11 cellular contexts compared by ENCODE assay signal in genomic region chr14:35986219-35986573, GRCh38.
A peak's percentile ranks its signal among the peaks of the same experiment; 100 is the strongest.
DNase-seq lines count a peak whose midpoint lies in the region; ATAC-seq and TF ChIP-seq lines count a peak whose summit lies in the region.
"Had no signal": no experiment of that assay in that cellular context is flagged by ENCODE, and none has a peak within 500 bp of the region (broad histone marks: within the 10 kb centered on the region; RNA-seq: fewer than 3 reads in every experiment).

No MANE protein-coding gene starts in this region.

- DNase-seq in activated naive CD8-positive, alpha-beta T cell treated with anti-CD3 and anti-CD28 coated beads for 36 hours = no peak
- no peak for DNase-seq in activated naive CD8-positive, alpha-beta T cell treated with anti-CD3 and anti-CD28 coated beads, Interleukin-2, amount 50 U/mL, for 24 hours
- DNase-seq in MV-4-11 (lab: John Stamatoyannopoulos, UW) (peak; percentile 82), GM13977 (ENCODE audit: low spot score) (no peak), pons (ENCODE audit: low spot score) (no peak)
- no peak for DNase-seq in CD4-positive, alpha-beta memory T cell
- DNase-seq: left cardiac atrium had no signal

- peak overlapping the region; percentile 99 for H3K27ac ChIP-seq in temporal lobe (ENCODE audit: low read depth, low read length)
- no peak overlapping the region for H3K27ac ChIP-seq in CD4-positive, alpha-beta memory T cell (ENCODE audit: low read depth, low read length)
- H3K27ac ChIP-seq: parathyroid adenoma had no signal

- H3K4me3 Mint-ChIP-seq in activated naive CD8-positive, alpha-beta T cell treated with anti-CD3 and anti-CD28 coated beads for 36 hours = no peak overlapping the region
- H3K4me3 Mint-ChIP-seq in activated naive CD8-positive, alpha-beta T cell treated with anti-CD3 and anti-CD28 coated beads, Interleukin-2, amount 50 U/mL, for 24 hours = no peak overlapping the region
- H3K4me3 Mint-ChIP-seq in CD4-positive, alpha-beta memory T cell = no peak overlapping the region
- H3K4me3 Mint-ChIP-seq: type B pancreatic cell had no signal

- in situ Hi-C loops in GM13977 (cut with MboI; ENCODE audit: low pct_unique_long_range_greater_than_20kb, low sequenced_read_pairs, unreplicated experiment) = no loop called here

- H3K36me3 Mint-ChIP-seq in activated naive CD8-positive, alpha-beta T cell treated with anti-CD3 and anti-CD28 coated beads for 36 hours = no peaks in the 10 kb centered on the region
- no peaks in the 10 kb centered on the region for H3K36me3 Mint-ChIP-seq in activated naive CD8-positive, alpha-beta T cell treated with anti-CD3 and anti-CD28 coated beads, Interleukin-2, amount 50 U/mL, for 24 hours (ENCODE audit: low read depth)
- no peaks in the 10 kb centered on the region for H3K36me3 Mint-ChIP-seq in CD4-positive, alpha-beta memory T cell
- H3K36me3 Mint-ChIP-seq: type B pancreatic cell had no signal

- peaks cover 7% of the 10 kb centered on the region for H3K4me1 Mint-ChIP-seq in activated naive CD8-positive, alpha-beta T cell treated with anti-CD3 and anti-CD28 coated beads for 36 hours
- H3K4me1 Mint-ChIP-seq in activated naive CD8-positive, alpha-beta T cell treated with anti-CD3 and anti-CD28 coated beads, Interleukin-2, amount 50 U/mL, for 24 hours = peaks cover 6% of the 10 kb centered on the region
- H3K4me1 Mint-ChIP-seq in CD4-positive, alpha-beta memory T cell = peaks cover 0 to 3% (median 0%) of the 10 kb centered on the region in 4 donors

- H3K9me3 Mint-ChIP-seq in activated naive CD8-positive, alpha-beta T cell treated with anti-CD3 and anti-CD28 coated beads for 36 hours = no peaks in the 10 kb centered on the region
- H3K9me3 Mint-ChIP-seq in activated naive CD8-positive, alpha-beta T cell treated with anti-CD3 and anti-CD28 coated beads, Interleukin-2, amount 50 U/mL, for 24 hours = no peaks in the 10 kb centered on the region
- H3K9me3 Mint-ChIP-seq in CD4-positive, alpha-beta memory T cell = no peaks in the 10 kb centered on the region
- H3K9me3 Mint-ChIP-seq: type B pancreatic cell had no signal

- POLR2A ChIA-PET in CD4-positive, alpha-beta memory T cell (lab: Charles Lee; ENCODE audit: partially characterized antibody) = no interaction called here

- no peak overlapping the region for H3K4me3 ChIP-seq in CD4-positive, alpha-beta memory T cell (ENCODE audit: low read length in 2 of 2)

- intact Hi-C loops in CD4-positive, alpha-beta memory T cell (cut with micrococcal nuclease) = no loop called here

- peak overlapping the region; percentile 11 for H3K27ac Mint-ChIP-seq in activated naive CD8-positive, alpha-beta T cell treated with anti-CD3 and anti-CD28 coated beads for 36 hours
- no peak overlapping the region for H3K27ac Mint-ChIP-seq in activated naive CD8-positive, alpha-beta T cell treated with anti-CD3 and anti-CD28 coated beads, Interleukin-2, amount 50 U/mL, for 24 hours
- no peak overlapping the region for H3K27ac Mint-ChIP-seq in CD4-positive, alpha-beta memory T cell
- H3K27ac Mint-ChIP-seq: type B pancreatic cell had no signal

- no peak for TF ChIP-seq CTCF in GM13977 (IDR thresholded peaks at IDR 0.05; ENCODE audit: extremely low read depth, insufficient read depth, missing control alignments)

- ATAC-seq in activated naive CD8-positive, alpha-beta T cell treated with anti-CD3 and anti-CD28 coated beads, Interleukin-2, amount 50 U/mL, for 24 hours = no peak
- ATAC-seq in HG02798 (IDR thresholded peaks at IDR 0.05; ENCODE audit: poor library complexity, unreplicated experiment) = peak; percentile 82
- ATAC-seq: left cardiac atrium had no signal

- no peaks in the 10 kb centered on the region for H3K27me3 ChIP-seq in CD4-positive, alpha-beta memory T cell (ENCODE audit: insufficient read depth, low read length)

- CTCF ChIA-PET in CD4-positive, alpha-beta memory T cell (lab: Charles Lee; ENCODE audit: partially characterized antibody) = no interaction called here

- H3K27me3 Mint-ChIP-seq in activated naive CD8-positive, alpha-beta T cell treated with anti-CD3 and anti-CD28 coated beads for 36 hours = no peaks in the 10 kb centered on the region
- no peaks in the 10 kb centered on the region for H3K27me3 Mint-ChIP-seq in activated naive CD8-positive, alpha-beta T cell treated with anti-CD3 and anti-CD28 coated beads, Interleukin-2, amount 50 U/mL, for 24 hours
- peaks cover 0 to 4% of the 10 kb centered on the region in 2 donors for H3K27me3 Mint-ChIP-seq in CD4-positive, alpha-beta memory T cell
- H3K27me3 Mint-ChIP-seq: type B pancreatic cell had no signal

- no peaks in the 10 kb centered on the region for H3K36me3 ChIP-seq in CD4-positive, alpha-beta memory T cell (ENCODE audit: insufficient read depth, low read length)

- H3K9me3 ChIP-seq in CD4-positive, alpha-beta memory T cell (ENCODE audit: control insufficient read depth in 1 of 2, low read length in 2 of 2) = no peaks in the 10 kb centered on the region

- H3K4me1 ChIP-seq in CD4-positive, alpha-beta memory T cell (ENCODE audit: insufficient read depth, low read length) = no peaks in the 10 kb centered on the region
- H3K4me1 ChIP-seq: parathyroid adenoma had no signal
